In genomic region chr2:152694161-152694661, GRCh38 we compare ENCODE assay signal across 8 cellular contexts. TPM values are rescaled to one million over a fixed set of nuclear protein-coding genes. Genes with fewer than 3 reads are reported as not detected.
A peak's percentile ranks its signal among the peaks of the same experiment; 100 is the strongest.
DNase-seq lines count a peak whose midpoint lies in the region; ATAC-seq and TF ChIP-seq lines count a peak whose summit lies in the region.

No MANE protein-coding gene starts in this region.

- DNase-seq in EL: peak; percentile 90
- DNase-seq in SJSA1 (ENCODE audit: low read depth in 1 of 2, low spot score in 2 of 2): peak; percentile 70 to 73
- DNase-seq in choroid plexus epithelial cell (ENCODE audit: low read depth): peak; percentile 89
- DNase-seq in PC-3: no peak
- no peak for DNase-seq in NCI-H1092 treated with DMSO at 0.1 percent for 48 hours (lab: John Stamatoyannopoulos, UW)
- DNase-seq in NCI-H69 (lab: John Stamatoyannopoulos, UW): no peak

- no TSS peak for BruUV-seq in PC-3 (replicated peaks; lab: Mats Ljungman, UMichigan)

- H3K9me3 ChIP-seq in HEK293 (ENCODE audit: control insufficient read depth, insufficient read depth, low read depth, low read length): no peaks in the 10 kb centered on the region
- no peaks in the 10 kb centered on the region for H3K9me3 ChIP-seq in SJSA1 (replicated peaks)
- no peaks in the 10 kb centered on the region for H3K9me3 ChIP-seq in neutrophil
- H3K9me3 ChIP-seq in PC-3 (ENCODE audit: low read length): no peaks in the 10 kb centered on the region

- peaks cover 3% of the 10 kb centered on the region; the same call in 1 of the 2 replicates for H3K4me1 ChIP-seq in HEK293 (ENCODE audit: control insufficient read depth, insufficient read depth, low read length)
- peaks cover 38% of the 10 kb centered on the region for H3K4me1 ChIP-seq in SJSA1 (replicated peaks)
- H3K4me1 ChIP-seq in neutrophil (ENCODE audit: control insufficient read depth in 1 of 2, insufficient read depth in 1 of 2, low read depth in 1 of 2, low read length in 1 of 2): no peaks in the 10 kb centered on the region
- no peaks in the 10 kb centered on the region for H3K4me1 ChIP-seq in PC-3 (ENCODE audit: insufficient read depth, low read length)

- H3K9me2 ChIP-seq in PC-3 (replicated peaks; ENCODE audit: low read length): no peaks in the 10 kb centered on the region

- H3K27ac ChIP-seq in HEK293 (ENCODE audit: extremely low read depth, low read depth, low read length): no peak overlapping the region
- peak overlapping the region; percentile 80 for H3K27ac ChIP-seq in SJSA1
- peak overlapping the region; percentile 63 for H3K27ac ChIP-seq in neutrophil
- no peak overlapping the region for H3K27ac ChIP-seq in PC-3 (ENCODE audit: low read length)

- H3F3A ChIP-seq in PC-3 (ENCODE audit: low read length, unreplicated experiment): no peaks in the 10 kb centered on the region

- peaks cover 51% of the 10 kb centered on the region for H3K79me2 ChIP-seq in PC-3 (ENCODE audit: low read length)

- no peak for ATAC-seq in PC-3

- H3K4me2 ChIP-seq in PC-3 (ENCODE audit: low read length): no peak overlapping the region

- POLR2A ChIA-PET in HEK293 (lab: Yijun Ruan, JAX) (interaction anchor here (1.3 kb wide), 1 partner anchor 23 kb away, joined by 3 read pairs; the partner anchor contains the start of gene PRPF40A), PC-3 (lab: Charles Lee; ENCODE audit: unreplicated experiment) (interaction anchor here (0.7 kb wide), 1 partner anchor 23 kb away, joined by 18 read pairs; the partner anchor contains the start of gene PRPF40A)

- peaks cover 32% of the 10 kb centered on the region for H4K20me1 ChIP-seq in PC-3 (ENCODE audit: low read length)

- H3K4me3 ChIP-seq in HEK293 (ENCODE audit: low read depth, low read length) (peak overlapping the region; percentile 9), SJSA1 (peak overlapping the region; percentile 31), choroid plexus epithelial cell (ENCODE audit: low read depth, low read length) (peak overlapping the region; percentile 29), neutrophil (ENCODE audit: low read depth in 1 of 2, low read length in 1 of 2) (peak overlapping the region in 1 of 2 experiments; percentile 15), PC-3 (ENCODE audit: low read length) (no peak overlapping the region)

- H3K27me3 ChIP-seq in SJSA1 (replicated peaks) (no peaks in the 10 kb centered on the region), neutrophil (no peaks in the 10 kb centered on the region), PC-3 (ENCODE audit: low read length) (no peaks in the 10 kb centered on the region)

- H3K36me3 ChIP-seq in HEK293 (ENCODE audit: control insufficient read depth in 2 of 2, insufficient read depth in 1 of 2, low read length in 2 of 2) (peaks cover 17 to 36% of the 10 kb centered on the region in 2 experiments), SJSA1 (peaks cover 37% of the 10 kb centered on the region), neutrophil (peaks cover 25% of the 10 kb centered on the region), PC-3 (ENCODE audit: low read depth, low read length) (peaks cover 20% of the 10 kb centered on the region)

- H3K9ac ChIP-seq in PC-3 (ENCODE audit: low read length): no peak overlapping the region

- TF ChIP-seq CTCF in HEK293 (tag by site-specific recombination; IDR thresholded peaks at IDR 0.05) (no peak), choroid plexus epithelial cell (conservative IDR thresholded peaks at IDR 0.05; ENCODE audit: low read depth, low read length) (no peak), neutrophil (IDR thresholded peaks at IDR 0.05) (no peak), PC-3 (conservative IDR thresholded peaks at IDR 0.05; ENCODE audit: low read depth, low read length) (no peak)

- no peak overlapping the region for H2AFZ ChIP-seq in PC-3 (ENCODE audit: low read length)

- intact Hi-C loops in PC-3 (cut with micrococcal nuclease): no loop called here

- CTCF ChIA-PET in HEK293 (lab: Yijun Ruan, JAX) (interaction anchor here (0.9 kb wide), 1 partner anchor 22 kb away, joined by 3 read pairs; no protein-coding TSS in a partner anchor), PC-3 (lab: Charles Lee) (no interaction called here)

TF ChIP-seq in HEK293, 187 proteins besides CTCF, POLR2A, EP300 and RAD21:
- TF ChIP-seq ZNF2 (tag by site-specific recombination; IDR thresholded peaks at IDR 0.05): no peak
- peak; percentile 45; the same call in 1 of the 2 replicates for TF ChIP-seq ZNF600 (tag by site-specific recombination; IDR thresholded peaks at IDR 0.05)
- no peak for TF ChIP-seq ZNF214 (tag by site-specific recombination; IDR thresholded peaks at IDR 0.05; ENCODE audit: borderline replicate concordance)
TF ChIP-seq in HEK293: peak in this region for 1.

RNA-seq across cellular contexts. Expression of gene PRPF40A, which starts 23.1 kb away (rescaled TPM):
- 156 and 189 TPM in 2 replicates for total RNA-seq in SJSA1 (2014; rRNA removed; shearing (Covaris generic))
- total RNA-seq in PC-3 (2014; rRNA removed): 120 and 140 TPM in 2 replicates

RNA-seq across cellular contexts. Expression of gene ARL6IP6, which starts 24.2 kb away (rescaled TPM):
- 51.8 and 54.3 TPM in 2 replicates for total RNA-seq in SJSA1 (2014; rRNA removed; shearing (Covaris generic))
- total RNA-seq in PC-3 (2014; rRNA removed): 19.0 and 21.4 TPM in 2 replicates

Comparison
In these comparisons a context has a peak if more than half of its experiments do, and no peak if none do; other contexts are left out.
1. DNase-seq: peak in EL (single experiment), SJSA1 (2 of 2) and choroid plexus epithelial cell (single experiment); none in PC-3 (single experiment), NCI-H1092 treated with DMSO at 0.1 percent for 48 hours (single experiment) and NCI-H69 (single experiment).
2. H3K27ac ChIP-seq: peak in SJSA1 (single experiment) and neutrophil (single experiment); none in HEK293 (single experiment) and PC-3 (single experiment).